25 cellular contexts compared by ENCODE assay signal in genomic region chr5:56617998-56618397, GRCh38.
"Had no signal": no experiment of that assay in that cellular context is flagged by ENCODE, and none has a peak within 500 bp of the region (broad histone marks: within the 10 kb centered on the region; RNA-seq: fewer than 3 reads in every experiment).

No MANE protein-coding gene starts in this region.

- H3K27ac ChIP-seq: colonic mucosa, dorsolateral prefrontal cortex, epithelial cell of prostate, left lung, lower lobe of right lung had no signal

- H3K4me3 Mint-ChIP-seq: dendritic cell treated with granulocyte-macrophage colony-stimulating factor and Interleukin-4, amounts not matched to agents 40 ng/mL and 50 ng/mL, for 4 days; mesothelial cell of epicardium had no signal

- H3K36me3 ChIP-seq: colonic mucosa, esophagus squamous epithelium, gastrocnemius medialis, heart right ventricle, left lung, lower lobe of right lung had no signal

- H3K27me3 ChIP-seq: colonic mucosa, dorsolateral prefrontal cortex, esophagus squamous epithelium, gastrocnemius medialis, heart right ventricle, left lung had no signal

- H3K9me3 ChIP-seq: colonic mucosa, gastrocnemius medialis had no signal

- DNase-seq: colonic mucosa; cortex of kidney; dorsolateral prefrontal cortex; effector CD4-positive, alpha-beta T cell; effector memory CD4-positive, alpha-beta T cell; erythroblast; esophagus squamous epithelium; foreskin fibroblast; foreskin melanocyte; gastrocnemius medialis; glutamatergic neuron; head of caudate nucleus; heart right ventricle; hippocampal formation; left cardiac atrium; left lung; left ventricle myocardium superior; lower lobe of right lung; mesenchymal stem cell; mucosa of descending colon; naive B cell had no signal

- H3K27me3 Mint-ChIP-seq: dendritic cell treated with granulocyte-macrophage colony-stimulating factor and Interleukin-4, amounts not matched to agents 40 ng/mL and 50 ng/mL, for 4 days; naive B cell had no signal

- H3K27ac Mint-ChIP-seq: dendritic cell treated with granulocyte-macrophage colony-stimulating factor and Interleukin-4, amounts not matched to agents 40 ng/mL and 50 ng/mL, for 4 days; mesothelial cell of epicardium had no signal

- H3K4me3 ChIP-seq: colonic mucosa, dorsolateral prefrontal cortex, esophagus squamous epithelium, gastrocnemius medialis, heart right ventricle, left lung, lower lobe of right lung, mucosa of descending colon had no signal

- H3K4me1 ChIP-seq: colonic mucosa had no signal

- ATAC-seq: esophagus mucosa, gastrocnemius medialis, heart right ventricle, left cardiac atrium, left lung, left ventricle myocardium superior, lower lobe of right lung, mucosa of descending colon had no signal
